8 cellular contexts compared by ENCODE assay signal in the genomic region with DNA sequence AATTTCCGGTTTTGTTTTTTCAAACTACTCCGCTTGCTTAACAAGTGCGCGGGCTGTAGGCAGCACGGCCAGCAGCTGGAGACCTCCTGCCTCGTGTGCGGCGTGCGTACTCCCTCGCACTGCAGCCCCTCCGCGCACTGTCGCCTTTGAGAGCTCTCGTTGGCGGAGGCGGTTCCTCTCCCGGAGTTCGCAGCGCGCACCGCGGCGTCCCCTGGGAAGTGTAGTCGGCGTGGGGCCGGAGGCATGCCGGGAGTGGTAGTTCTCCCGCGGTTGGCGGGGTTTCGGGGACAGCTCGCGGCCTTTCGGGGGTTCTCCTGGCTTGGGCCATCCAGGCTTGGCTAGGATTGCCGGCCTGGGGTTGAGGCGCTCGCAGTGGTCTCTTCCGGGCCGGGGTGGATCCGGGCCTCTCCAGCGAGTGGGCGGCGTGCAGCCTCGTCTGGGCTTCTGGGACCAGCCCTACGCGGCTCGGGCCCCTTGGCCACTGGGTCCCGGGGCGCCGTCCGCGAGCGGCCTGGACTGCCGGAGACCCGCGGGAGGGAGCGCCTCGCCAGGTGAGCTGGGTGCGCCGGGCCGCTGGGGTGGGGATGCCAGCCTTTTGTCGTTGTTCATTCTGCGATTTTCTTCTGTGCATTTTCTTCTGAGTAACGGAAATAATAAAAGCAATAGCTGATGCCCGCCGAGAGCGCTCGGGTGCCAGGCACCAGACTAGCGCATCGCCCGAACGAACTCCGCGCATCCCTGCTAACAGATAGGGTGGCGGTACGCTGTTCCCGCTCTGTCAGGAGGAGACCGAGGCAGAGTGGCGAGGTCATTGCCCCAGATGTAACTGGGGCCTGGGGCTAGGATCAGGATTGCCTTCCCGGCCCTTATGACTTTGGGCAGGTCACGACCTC. TPM values are rescaled to one million over a fixed set of nuclear protein-coding genes. Genes with fewer than 3 reads are reported as not detected.
DNase-seq lines count a peak whose midpoint lies in the region; ATAC-seq and TF ChIP-seq lines count a peak whose summit lies in the region.

Gene ZNF354C, plus strand, starts transcription at position 258 of the 893 bp plus-strand sequence. CDS start 1,696 bp downstream, outside the sequence.

- CTCF ChIA-PET in AG04450 (lab: Charles Lee): interaction anchor here (1.5 kb wide), 1 partner anchor 330 kb away, joined by 7 read pairs; the partner anchor contains the start of gene ZNF354A

- H3K27ac ChIP-seq in AG04450 (ENCODE audit: low read depth, low read length): peak within 1 kb of the TSS; percentile 39

- ATAC-seq in GM21529 (IDR thresholded peaks at IDR 0.05; ENCODE audit: unreplicated experiment) (peak; percentile 62), HG03432 (IDR thresholded peaks at IDR 0.05; ENCODE audit: unreplicated experiment) (no peak)

- peaks cover 47% of the 10 kb centered on the region for H3K9me3 ChIP-seq in AG04450 (ENCODE audit: control insufficient read depth, insufficient read depth, low read length)

- no peak for TF ChIP-seq CTCF in AG04450 (IDR thresholded peaks at IDR 0.05; ENCODE audit: low read depth, low read length)
- no peak for TF ChIP-seq CTCF in endothelial cell (IDR thresholded peaks at IDR 0.05; ENCODE audit: unreplicated experiment)

- H3K4me3 ChIP-seq in AG04450 (ENCODE audit: low read depth, low read length): peak within 1 kb of the TSS; percentile 76

- H3K27me3 Mint-ChIP-seq in endothelial cell (ENCODE audit: unreplicated experiment): peaks cover 4% of the 10 kb centered on the region

- H3K9me3 Mint-ChIP-seq in endothelial cell (ENCODE audit: unreplicated experiment): peaks cover 27% of the 10 kb centered on the region

- DNase-seq in AG04450 (ENCODE audit: low read depth, low spot score) (peak; percentile 74), NCI-H446 (lab: John Stamatoyannopoulos, UW) (peak; percentile 53 to 85), activated T-cell treated with anti-CD3 and anti-CD28 coated beads for 4 hours (peak; percentile 83), endothelial cell (ENCODE audit: low spot score) (peak; percentile 83), mesenteric fat pad (ENCODE audit: low spot score) (peak; percentile 96)
- DNase-seq in stimulated activated CD4-positive, alpha-beta T cell treated with anti-CD3 and anti-CD28 coated beads, TNF-alpha, amount 100 ng/mL, for 4 hours (ENCODE audit: low read depth in 3 of 3): peak; percentile 76 to 84 (median 77)

- H3K27me3 ChIP-seq in AG04450 (ENCODE audit: control insufficient read depth, insufficient read depth, low read length): no peaks in the 10 kb centered on the region

- peaks cover 49% of the 10 kb centered on the region for H3K36me3 Mint-ChIP-seq in endothelial cell (ENCODE audit: low read depth, unreplicated experiment)

- H3K4me1 Mint-ChIP-seq in endothelial cell (ENCODE audit: unreplicated experiment): no peaks in the 10 kb centered on the region

- H3K27ac Mint-ChIP-seq in endothelial cell (ENCODE audit: unreplicated experiment): no peak within 1 kb of the TSS

- peak within 1 kb of the TSS; percentile 86 for H3K4me3 Mint-ChIP-seq in endothelial cell (ENCODE audit: unreplicated experiment)

- POLR2A ChIA-PET in AG04450 (lab: Yijun Ruan, JAX): interaction anchor here (0.6 to 1.4 kb wide), 5 partner anchors 159 to 563 kb away, joined by 3 to 14 read pairs (median 4); partner anchors contain the start of genes HNRNPH1, ZNF354A and ZNF354B

RNA-seq across cellular contexts. Expression of gene ZNF354C, which starts in this region (rescaled TPM):
- polyA plus RNA-seq in AG04450 (2011; rRNA removed): 4.2 and 5.1 TPM in 2 replicates
- polyA minus RNA-seq in AG04450 (2011; rRNA and poly(A)+ RNA removed): 5.1 and 7.6 TPM in 2 replicates
- total RNA-seq in endothelial cell (ENCODE audit: unreplicated experiment) (6.0 TPM), mesenteric fat pad (4.5 TPM)
